25 cellular contexts compared by ENCODE assay signal in the genomic region with DNA sequence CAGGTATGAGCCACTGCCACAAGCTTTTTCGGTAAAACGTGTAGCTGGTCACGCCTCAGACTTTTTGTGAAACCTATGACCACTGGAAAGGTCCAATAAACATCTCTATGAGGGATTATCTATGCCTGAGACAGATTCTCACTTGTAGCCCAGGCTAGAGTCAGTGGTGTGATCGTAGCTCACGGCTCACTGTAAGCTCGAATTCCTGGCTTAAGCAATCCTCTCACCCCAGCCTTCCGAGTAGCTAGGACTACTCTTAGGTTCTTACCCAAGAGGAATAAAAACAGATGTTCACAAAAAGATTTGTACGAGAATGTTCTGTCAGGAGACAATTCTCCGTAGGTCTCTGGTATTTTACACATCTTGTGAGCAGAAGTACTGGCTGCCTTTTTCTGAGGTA. TPM values are rescaled to one million over a fixed set of nuclear protein-coding genes. Genes with fewer than 3 reads are reported as not detected.
DNase-seq lines count a peak whose midpoint lies in the region; FAIRE-seq and TF ChIP-seq lines count a peak whose summit lies in the region.
"Had no signal": no experiment of that assay in that cellular context is flagged by ENCODE, and none has a peak within 500 bp of the region (broad histone marks: within the 10 kb centered on the region; RNA-seq: fewer than 3 reads in every experiment).

No MANE protein-coding gene starts in this region.

- H3K4me1 ChIP-seq in Karpas-422 (ENCODE audit: low read length) (no peaks in the 10 kb centered on the region; the same call in 1 of the 2 replicates), H1 (replicated peaks in 1 of 4; ENCODE audit: control insufficient read depth in 3 of 4, insufficient read depth in 4 of 4, low read length in 3 of 4) (peaks cover 0 to 3% (median 0%) of the 10 kb centered on the region in 4 experiments; a peak in 2 of 7 replicates)
- H3K4me1 ChIP-seq: gastroesophageal sphincter, Peyer's patch had no signal

- H3K23ac ChIP-seq in H1 (ENCODE audit: insufficient read length) = no peak overlapping the region

- DNase-seq in AG10803 (ENCODE audit: low read depth) (peak; percentile 59), Karpas-422 (no peak), H1 (ENCODE audit: low read depth in 1 of 2, low spot score in 2 of 2) (peak in 1 of 2 experiments; percentile 32), nephron progenitor cell (no peak), SIG-M5 (lab: John Stamatoyannopoulos, UW) (no peak), H54 (ENCODE audit: insufficient read length, low spot score) (no peak), coronary artery (ENCODE audit: low spot score) (no peak)
- no peak for DNase-seq in stimulated activated naive CD4-positive, alpha-beta T cell (lab: John Stamatoyannopoulos, UW)
- DNase-seq: ACHN; activated CD4-positive, alpha-beta memory T cell treated with anti-CD3 and anti-CD28 coated beads for 36 hours; activated gamma-delta T cell; C1 segment of cervical spinal cord; effector CD8-positive, alpha-beta T cell; hypothalamus; IMR-90; left ventricle myocardium superior; NCI-H446 treated with DMSO at 0.1 percent for 48 hours; Peyer's patch; small intestine; substantia nigra had no signal

- no peak overlapping the region for H3K18ac ChIP-seq in H1 (ENCODE audit: extremely low read depth, low read length)

- no peak overlapping the region for H3K27ac ChIP-seq in Karpas-422 (ENCODE audit: low read length)
- no peak overlapping the region for H3K27ac ChIP-seq in H1 (ENCODE audit: low read depth, low read length)
- no peak overlapping the region for H3K27ac ChIP-seq in coronary artery
- H3K27ac ChIP-seq: gastroesophageal sphincter, neutrophil, Peyer's patch had no signal

- H2AK5ac ChIP-seq in H1 (ENCODE audit: low read depth, low read length) = no peak overlapping the region

- no peaks in the 10 kb centered on the region for H3K9me2 ChIP-seq in Karpas-422 (replicated peaks; ENCODE audit: insufficient read depth, low read length)

- H4K8ac ChIP-seq in H1 (ENCODE audit: extremely low read depth, insufficient read depth, low read length) = no peak overlapping the region

- H3K27me3 ChIP-seq in Karpas-422 (ENCODE audit: low read length) (no peaks in the 10 kb centered on the region), H1 (replicated peaks in 1 of 4; ENCODE audit: control insufficient read depth in 3 of 4, extremely low read depth in 1 of 4, insufficient read depth in 3 of 4, low read length in 3 of 4) (no peaks in the 10 kb centered on the region)
- H3K27me3 ChIP-seq: gastroesophageal sphincter, neutrophil, Peyer's patch had no signal

- TF ChIP-seq POLR2A in H1 (IDR thresholded peaks at IDR 0.05; ENCODE audit: control extremely low read depth in 1 of 2, low read depth in 2 of 2, low read length in 2 of 2) (no peak), H54 (IDR thresholded peaks at IDR 0.05; ENCODE audit: low read depth, low read length) (no peak)

- H4K91ac ChIP-seq in H1 (replicated peaks; ENCODE audit: insufficient read length, low read length) = no peak overlapping the region

- no peak overlapping the region for H3K4me3 ChIP-seq in AG10803 (ENCODE audit: low read length)
- H3K4me3 ChIP-seq in Karpas-422 (ENCODE audit: low read length) = no peak overlapping the region
- no peak overlapping the region for H3K4me3 ChIP-seq in H1 (ENCODE audit: extremely low read depth in 1 of 4, insufficient read depth in 2 of 4, low read depth in 3 of 4, low read length in 4 of 4)
- no peak overlapping the region for H3K4me3 ChIP-seq in coronary artery
- H3K4me3 ChIP-seq: gastroesophageal sphincter, Peyer's patch had no signal

- 78% methylated on average over 9 of the region's 9 CpGs; no CpG with 5 or more reads in 1 of the 2 experiments for WGBS in H1 (ENCODE audit: extremely low coverage in 1 of 2, insufficient coverage in 1 of 2, insufficient read length in 1 of 2, insufficient replicate concordance in 2 of 2, low coverage in 1 of 2, low lambda C conversion rate in 2 of 2, missing lambda C conversion rate in 1 of 2), 2 experiments

- H3K4ac ChIP-seq in H1 (replicated peaks; ENCODE audit: insufficient read length, low read depth, low read length) = no peak overlapping the region

- H3K56ac ChIP-seq in H1 (replicated peaks; ENCODE audit: insufficient read length, low read depth, low read length) = no peak overlapping the region

- no peak for TF ChIP-seq EP300 in H1 (IDR thresholded peaks at IDR 0.05; ENCODE audit: borderline replicate concordance in 1 of 2, low read depth in 2 of 2, low read length in 2 of 2)

- no peak overlapping the region for H2BK20ac ChIP-seq in H1 (ENCODE audit: low read length)

- no peak overlapping the region for H2BK15ac ChIP-seq in H1 (ENCODE audit: low read length)

- no peak overlapping the region for H4K5ac ChIP-seq in H1 (ENCODE audit: insufficient read length, low read depth, low read length)

- no peak overlapping the region for H2BK12ac ChIP-seq in H1 (ENCODE audit: low read depth, low read length)

- peaks cover 26% of the 10 kb centered on the region for H3K4me1 Mint-ChIP-seq in nephron progenitor cell
- H3K4me1 Mint-ChIP-seq: brain had no signal

- H3K23me2 ChIP-seq in H1 (ENCODE audit: low read depth, low read length) = no peaks in the 10 kb centered on the region

- H3K9me3 ChIP-seq in Karpas-422 (ENCODE audit: low read length) (peaks cover 7% of the 10 kb centered on the region; the same call in 1 of the 2 replicates), H1 (ENCODE audit: insufficient read depth in 2 of 2, low read depth in 1 of 2, low read length in 1 of 2) (no peaks in the 10 kb centered on the region)
- H3K9me3 ChIP-seq: neutrophil, Peyer's patch had no signal

- peak overlapping the region; percentile 10 for H2AFZ ChIP-seq in Karpas-422 (ENCODE audit: low read length)
- H2AFZ ChIP-seq in H1 (ENCODE audit: low read length) = peak overlapping the region; percentile 42

- no peak overlapping the region for H3K4me2 ChIP-seq in Karpas-422 (ENCODE audit: low read depth, low read length, poor library complexity, severe bottlenecking)
- no peak overlapping the region for H3K4me2 ChIP-seq in H1 (ENCODE audit: insufficient read depth in 1 of 2, low read depth in 2 of 2, low read length in 2 of 2)

- H3K4me3 Mint-ChIP-seq in nephron progenitor cell = no peak overlapping the region
- H3K4me3 Mint-ChIP-seq: activated CD4-positive, alpha-beta memory T cell treated with anti-CD3 and anti-CD28 coated beads for 36 hours; brain had no signal

- CTCF ChIA-PET in H1 (lab: Charles Lee; ENCODE audit: partially characterized antibody) = interaction anchor here (0.5 to 2.3 kb wide), 4 partner anchors 10 to 1577 kb away, joined by 3 to 5 read pairs (median 4); no protein-coding TSS in a partner anchor

- H3K9ac ChIP-seq in Karpas-422 (ENCODE audit: low read length) = no peak overlapping the region
- no peak overlapping the region for H3K9ac ChIP-seq in H1 (replicated peaks in 1 of 4; ENCODE audit: extremely low read depth in 1 of 4, low read depth in 3 of 4, low read length in 3 of 4)

- FAIRE-seq in H1 (lab: Jason Lieb, UNC) (no peak), H54 (lab: Jason Lieb, UNC) (no peak)
- FAIRE-seq: GM19239, islet of Langerhans had no signal

- H3K9me3 Mint-ChIP-seq in nephron progenitor cell = peaks cover 34% of the 10 kb centered on the region

- H3K27ac Mint-ChIP-seq in nephron progenitor cell = peak overlapping the region; percentile 42
- H3K27ac Mint-ChIP-seq: activated CD4-positive, alpha-beta memory T cell treated with anti-CD3 and anti-CD28 coated beads for 36 hours had no signal

- no peak overlapping the region for H2BK120ac ChIP-seq in H1 (replicated peaks; ENCODE audit: low read depth, low read length)

- H3K36me3 Mint-ChIP-seq in nephron progenitor cell (ENCODE audit: low read depth) = peaks cover 14% of the 10 kb centered on the region
- H3K36me3 Mint-ChIP-seq: activated CD4-positive, alpha-beta memory T cell treated with anti-CD3 and anti-CD28 coated beads for 36 hours; brain had no signal

- H4K20me1 ChIP-seq in Karpas-422 (ENCODE audit: insufficient read depth, low read depth, low read length) (no peaks in the 10 kb centered on the region), H1 (replicated peaks in 1 of 2; ENCODE audit: control insufficient read depth in 1 of 2, insufficient read depth in 2 of 2, low read length in 2 of 2) (no peaks in the 10 kb centered on the region)

- H3K79me2 ChIP-seq in Karpas-422 (ENCODE audit: low read length) (no peaks in the 10 kb centered on the region), H1 (ENCODE audit: control insufficient read depth in 1 of 2, insufficient read depth in 2 of 2, low read length in 2 of 2) (no peaks in the 10 kb centered on the region)

- no peaks in the 10 kb centered on the region for H3K36me3 ChIP-seq in Karpas-422 (ENCODE audit: insufficient read depth, low read length)
- H3K36me3 ChIP-seq in H1 (ENCODE audit: control insufficient read depth in 2 of 4, insufficient read depth in 4 of 4, low read length in 3 of 4) = no peaks in the 10 kb centered on the region
- H3K36me3 ChIP-seq: gastroesophageal sphincter, neutrophil, Peyer's patch had no signal

- no peaks in the 10 kb centered on the region for H3K79me1 ChIP-seq in H1 (ENCODE audit: low read depth, low read length)

- H3K14ac ChIP-seq in H1 (ENCODE audit: insufficient read length) = no peak overlapping the region

- no peak for TF ChIP-seq RAD21 in H1 (IDR thresholded peaks at IDR 0.05 in 1 of 2, conservative IDR thresholded peaks at IDR 0.05 in 1 of 2; ENCODE audit: low read depth in 2 of 2, low read length in 2 of 2)

- H3K27me3 Mint-ChIP-seq in nephron progenitor cell (ENCODE audit: low read depth, poor library complexity) = peaks cover 3% of the 10 kb centered on the region

- no peak overlapping the region for H2BK5ac ChIP-seq in H1 (ENCODE audit: low read depth, low read length)

- POLR2A ChIA-PET in H1 (lab: Charles Lee; ENCODE audit: partially characterized antibody) = no interaction called here

- TF ChIP-seq CTCF in AG10803 (conservative IDR thresholded peaks at IDR 0.05; ENCODE audit: low read length) (no peak), H1 (IDR thresholded peaks at IDR 0.05; ENCODE audit: control extremely low read depth in 1 of 3, insufficient read depth in 1 of 3, low read depth in 1 of 3, low read length in 3 of 3) (no peak), nephron progenitor cell (IDR thresholded peaks at IDR 0.05) (no peak), coronary artery (IDR thresholded peaks at IDR 0.05) (no peak)

TF ChIP-seq in H1, 55 proteins besides CTCF, POLR2A, EP300 and RAD21:
- TF ChIP-seq EZH2 (IDR thresholded peaks at IDR 0.05; ENCODE audit: low read depth, low read length, severe bottlenecking) (no peak), CHD2 (IDR thresholded peaks at IDR 0.05; ENCODE audit: low read length) (no peak)

RNA-seq across cellular contexts. Expression of gene RALBP1, which starts 25.7 kb away (rescaled TPM):
- 40.4 and 45.7 TPM in 2 replicates for total RNA-seq in Karpas-422 (2014; rRNA removed; shearing (Covaris generic); ENCODE audit: low replicate concordance)
- 64.7 and 67.8 TPM in 2 replicates for total RNA-seq in H1 (2021; fragmentation: NEBNext Ultra II Directional; extraction: Animal tissue kit (Norgen Biotek cat#: 25700))
- 40.3 and 42.8 TPM in 2 replicates for polyA plus RNA-seq in H1 (2011; rRNA removed)
- polyA plus RNA-seq in H1 (2011; cell fraction: cytosol; rRNA removed) = 46.5 TPM
- polyA plus RNA-seq in H1 (2011; cell fraction: nucleus; rRNA removed) = 43.6 TPM
- 34.3 to 48.0 TPM (median 38.9 TPM) in 4 replicates for polyA plus RNA-seq in H1 (2012, experiment 1 of 2)
- 8.3 TPM for polyA plus RNA-seq in H1 (2012, experiment 2 of 2)
- 90.1 TPM for polyA plus RNA-seq in H1 (2013, experiment 1 of 2)
- 95.5 TPM for polyA plus RNA-seq in H1 (2013, experiment 2 of 2)
- 24.6 and 32.4 TPM in 2 replicates for polyA minus RNA-seq in H1 (2011; rRNA and poly(A)+ RNA removed)
- 27.4 TPM for polyA minus RNA-seq in H1 (2011; cell fraction: cytosol; rRNA and poly(A)+ RNA removed)
- polyA minus RNA-seq in H1 (2011; cell fraction: nucleus; rRNA and poly(A)+ RNA removed) = 31.5 TPM
